ENCODE assay signal across 9 cellular contexts in genomic region chr7:129189661-129190310, GRCh38. TPM values are rescaled to one million over a fixed set of nuclear protein-coding genes. Genes with fewer than 3 reads are reported as not detected.
DNase-seq lines count a peak whose midpoint lies in the region; ATAC-seq and TF ChIP-seq lines count a peak whose summit lies in the region.
"Had no signal": no experiment of that assay in that cellular context is flagged by ENCODE, and none has a peak within 500 bp of the region (broad histone marks: within the 10 kb centered on the region; RNA-seq: fewer than 3 reads in every experiment).

No MANE protein-coding gene starts in this region.

- ATAC-seq in HG03135 (IDR thresholded peaks at IDR 0.05; ENCODE audit: unreplicated experiment) = no peak

- H3K27me3 Mint-ChIP-seq in T-helper 2 cell treated with Interferon-gamma antibody and Interleukin-4, amounts not matched to agents 5 μg/mL and 100 μg/mL, for 36 hours (ENCODE audit: low read depth) = peaks cover 70% of the 10 kb centered on the region
- peaks cover 38% of the 10 kb centered on the region for H3K27me3 Mint-ChIP-seq in activated naive CD8-positive, alpha-beta T cell

- no peak overlapping the region for H3K27ac ChIP-seq in stomach smooth muscle (ENCODE audit: low read length)

- H3K27me3 ChIP-seq in kidney epithelial cell (ENCODE audit: control insufficient read depth, insufficient read depth, low read length) = no peaks in the 10 kb centered on the region
- no peaks in the 10 kb centered on the region for H3K27me3 ChIP-seq in stomach smooth muscle (ENCODE audit: control insufficient read depth in 1 of 2, insufficient read depth in 2 of 2, low read length in 2 of 2)

- H3K27ac Mint-ChIP-seq in T-helper 2 cell treated with Interferon-gamma antibody and Interleukin-4, amounts not matched to agents 5 μg/mL and 100 μg/mL, for 36 hours = no peak overlapping the region
- H3K27ac Mint-ChIP-seq in activated naive CD8-positive, alpha-beta T cell = no peak overlapping the region

- H3K9ac ChIP-seq in stomach smooth muscle (ENCODE audit: low read length in 2 of 2) = peak overlapping the region; percentile 55

- H3K36me3 ChIP-seq in kidney epithelial cell (ENCODE audit: control insufficient read depth, insufficient read depth, low read length) = no peaks in the 10 kb centered on the region
- no peaks in the 10 kb centered on the region for H3K36me3 ChIP-seq in stomach smooth muscle (ENCODE audit: control insufficient read depth in 2 of 2, insufficient read depth in 2 of 2, low read length in 2 of 2)

- H3K4me3 Mint-ChIP-seq in T-helper 2 cell treated with Interferon-gamma antibody and Interleukin-4, amounts not matched to agents 5 μg/mL and 100 μg/mL, for 36 hours = peak overlapping the region; percentile 57
- peak overlapping the region; percentile 81 for H3K4me3 Mint-ChIP-seq in activated naive CD8-positive, alpha-beta T cell

- no peaks in the 10 kb centered on the region for H3K36me3 Mint-ChIP-seq in T-helper 2 cell treated with Interferon-gamma antibody and Interleukin-4, amounts not matched to agents 5 μg/mL and 100 μg/mL, for 36 hours (ENCODE audit: low read depth)
- no peaks in the 10 kb centered on the region for H3K36me3 Mint-ChIP-seq in activated naive CD8-positive, alpha-beta T cell

- H3K4me1 Mint-ChIP-seq in T-helper 2 cell treated with Interferon-gamma antibody and Interleukin-4, amounts not matched to agents 5 μg/mL and 100 μg/mL, for 36 hours (ENCODE audit: low read depth) = peaks cover 4% of the 10 kb centered on the region
- peaks cover 12% of the 10 kb centered on the region for H3K4me1 Mint-ChIP-seq in activated naive CD8-positive, alpha-beta T cell (ENCODE audit: low read depth)

- intact Hi-C loops in posterior vena cava (cut with DNase I) = no loop called here

- peaks cover 25% of the 10 kb centered on the region for H3K4me1 ChIP-seq in stomach smooth muscle (ENCODE audit: control insufficient read depth, insufficient read depth, low read length)

- TF ChIP-seq CTCF in kidney epithelial cell (IDR thresholded peaks at IDR 0.05; ENCODE audit: insufficient read depth, low read length, poor library complexity, severe bottlenecking) = no peak

- H3K9me3 Mint-ChIP-seq in T-helper 2 cell treated with Interferon-gamma antibody and Interleukin-4, amounts not matched to agents 5 μg/mL and 100 μg/mL, for 36 hours = no peaks in the 10 kb centered on the region
- H3K9me3 Mint-ChIP-seq in activated naive CD8-positive, alpha-beta T cell (ENCODE audit: low read depth) = no peaks in the 10 kb centered on the region

- H3K4me3 ChIP-seq in kidney epithelial cell (ENCODE audit: low read depth, low read length) (peak overlapping the region; percentile 79), stomach smooth muscle (ENCODE audit: low read length in 2 of 2) (peak overlapping the region; percentile 72 to 79)

- H3K9me3 ChIP-seq in stomach smooth muscle (ENCODE audit: control insufficient read depth in 2 of 2, low read length in 2 of 2) = no peaks in the 10 kb centered on the region

- no peak for DNase-seq in T-helper 2 cell treated with Interferon-gamma antibody and Interleukin-4, amounts not matched to agents 5 μg/mL and 100 μg/mL, for 36 hours (ENCODE audit: low spot score)
- DNase-seq in T-helper 2 cell (no peak), kidney epithelial cell (ENCODE audit: low read depth) (no peak), posterior vena cava (ENCODE audit: low spot score) (no peak)
- no peak for DNase-seq in stimulated activated CD4-positive, alpha-beta T cell treated with anti-CD3 and anti-CD28 coated beads, Interleukin-2, amount 100 ng/mL, for 24 hours
- DNase-seq: NCI-H2171 treated with DMSO at 0.1 percent for 48 hours had no signal

RNA-seq across cellular contexts. Expression of gene SMO, which starts 1.4 kb away (rescaled TPM):
- 20.1 and 22.3 TPM in 2 replicates for total RNA-seq in kidney epithelial cell
- 1 to 10 TPM; 7.4 to 8.5 TPM for total RNA-seq in posterior vena cava

RNA-seq across cellular contexts. Expression of gene AHCYL2, which starts 35.0 kb away (rescaled TPM):
- total RNA-seq in kidney epithelial cell (9.5 and 10.1 TPM in 2 replicates), posterior vena cava (10 to 100 TPM; 11.2 to 13.6 TPM)

RNA-seq across cellular contexts. Expression of gene TSPAN33, which starts 45.3 kb away (rescaled TPM):
- total RNA-seq in kidney epithelial cell (18.0 and 22.2 TPM in 2 replicates), posterior vena cava (1 to 10 TPM; 5.2 to 6.3 TPM)
